ENCODE assay signal across 1 cellular context in the genomic region with DNA sequence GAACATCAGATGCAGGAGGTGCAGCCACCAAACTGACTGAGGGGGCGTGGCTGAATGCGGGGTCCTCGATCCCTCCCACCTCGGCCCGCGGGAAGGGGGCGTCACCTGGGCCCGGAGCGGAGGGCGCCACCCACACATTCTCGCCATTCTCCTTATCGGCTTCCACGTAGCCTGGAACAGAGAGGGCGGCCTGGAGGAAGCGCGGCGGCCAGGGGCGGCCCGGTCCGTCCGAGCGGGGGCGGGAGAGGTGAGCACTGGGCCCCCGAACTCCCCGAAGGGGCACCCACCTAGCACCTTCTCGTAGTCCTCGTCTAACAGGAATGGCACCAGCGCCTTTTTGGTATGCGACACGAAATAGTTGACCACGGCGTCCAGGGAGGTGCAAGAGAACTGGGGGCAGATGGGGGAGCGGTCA.
TF ChIP-seq lines count a peak whose summit lies in the region.

No MANE protein-coding gene starts in this region.

TF ChIP-seq in GM12878, 131 proteins besides CTCF, POLR2A, EP300 and RAD21:
- TF ChIP-seq HSF1 (IDR thresholded peaks at IDR 0.05; ENCODE audit: low read depth, low read length) = no peak
- no peak for TF ChIP-seq NR2C2 (IDR thresholded peaks at IDR 0.05; ENCODE audit: borderline replicate concordance, control insufficient read depth, insufficient read length, low read depth)
- no peak for TF ChIP-seq STAT1 (conservative IDR thresholded peaks at IDR 0.05)
- no peak for TF ChIP-seq MTA2 (IDR thresholded peaks at IDR 0.05; ENCODE audit: low read depth)
- TF ChIP-seq MEF2A (IDR thresholded peaks at IDR 0.05; ENCODE audit: insufficient read depth, low read depth, low read length) = no peak
- TF ChIP-seq, protein P1, sequence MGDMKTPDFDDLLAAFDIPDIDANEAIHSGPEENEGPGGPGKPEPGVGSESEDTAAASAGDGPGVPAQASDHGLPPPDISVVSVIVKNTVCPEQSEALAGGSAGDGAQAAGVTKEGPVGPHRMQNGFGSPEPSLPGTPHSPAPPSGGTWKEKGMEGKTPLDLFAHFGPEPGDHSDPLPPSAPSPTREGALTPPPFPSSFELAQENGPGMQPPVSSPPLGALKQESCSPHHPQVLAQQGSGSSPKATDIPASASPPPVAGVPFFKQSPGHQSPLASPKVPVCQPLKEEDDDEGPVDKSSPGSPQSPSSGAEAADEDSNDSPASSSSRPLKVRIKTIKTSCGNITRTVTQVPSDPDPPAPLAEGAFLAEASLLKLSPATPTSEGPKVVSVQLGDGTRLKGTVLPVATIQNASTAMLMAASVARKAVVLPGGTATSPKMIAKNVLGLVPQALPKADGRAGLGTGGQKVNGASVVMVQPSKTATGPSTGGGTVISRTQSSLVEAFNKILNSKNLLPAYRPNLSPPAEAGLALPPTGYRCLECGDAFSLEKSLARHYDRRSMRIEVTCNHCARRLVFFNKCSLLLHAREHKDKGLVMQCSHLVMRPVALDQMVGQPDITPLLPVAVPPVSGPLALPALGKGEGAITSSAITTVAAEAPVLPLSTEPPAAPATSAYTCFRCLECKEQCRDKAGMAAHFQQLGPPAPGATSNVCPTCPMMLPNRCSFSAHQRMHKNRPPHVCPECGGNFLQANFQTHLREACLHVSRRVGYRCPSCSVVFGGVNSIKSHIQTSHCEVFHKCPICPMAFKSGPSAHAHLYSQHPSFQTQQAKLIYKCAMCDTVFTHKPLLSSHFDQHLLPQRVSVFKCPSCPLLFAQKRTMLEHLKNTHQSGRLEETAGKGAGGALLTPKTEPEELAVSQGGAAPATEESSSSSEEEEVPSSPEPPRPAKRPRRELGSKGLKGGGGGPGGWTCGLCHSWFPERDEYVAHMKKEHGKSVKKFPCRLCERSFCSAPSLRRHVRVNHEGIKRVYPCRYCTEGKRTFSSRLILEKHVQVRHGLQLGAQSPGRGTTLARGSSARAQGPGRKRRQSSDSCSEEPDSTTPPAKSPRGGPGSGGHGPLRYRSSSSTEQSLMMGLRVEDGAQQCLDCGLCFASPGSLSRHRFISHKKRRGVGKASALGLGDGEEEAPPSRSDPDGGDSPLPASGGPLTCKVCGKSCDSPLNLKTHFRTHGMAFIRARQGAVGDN (IDR thresholded peaks at IDR 0.05) = no peak
- TF ChIP-seq MLLT1 (IDR thresholded peaks at IDR 0.05) = no peak
- TF ChIP-seq CREM (IDR thresholded peaks at IDR 0.05; ENCODE audit: low read depth) = no peak
- no peak for TF ChIP-seq HDAC2 (IDR thresholded peaks at IDR 0.05)
- TF ChIP-seq CHD1 (IDR thresholded peaks at IDR 0.05; ENCODE audit: low read depth, low read length) = no peak
